Comparison of ENCODE assay signal across 27 cellular contexts in genomic region chr17:17576772-17577234, GRCh38. TPM values are rescaled to one million over a fixed set of nuclear protein-coding genes. Genes with fewer than 3 reads are reported as not detected.
DNase-seq lines count a peak whose midpoint lies in the region; ATAC-seq and TF ChIP-seq lines count a peak whose summit lies in the region.
"Had no signal": no experiment of that assay in that cellular context is flagged by ENCODE, and none has a peak within 500 bp of the region (broad histone marks: within the 10 kb centered on the region; RNA-seq: fewer than 3 reads in every experiment).

No MANE protein-coding gene starts in this region.

- no peak overlapping the region for H2AFZ ChIP-seq in neuronal stem cell (ENCODE audit: low read length)

- no peak overlapping the region for H3K4me3 ChIP-seq in cardiac muscle cell
- no peak overlapping the region for H3K4me3 ChIP-seq in foreskin fibroblast (ENCODE audit: low read depth in 1 of 2, low read length in 2 of 2)
- H3K4me3 ChIP-seq in neuronal stem cell (ENCODE audit: low read length in 2 of 2): no peak overlapping the region
- H3K4me3 ChIP-seq in upper lobe of right lung: no peak overlapping the region
- H3K4me3 ChIP-seq: pancreas, right lobe of liver had no signal

- H2BK15ac ChIP-seq in neuronal stem cell (ENCODE audit: low read length): no peak overlapping the region

- H4K91ac ChIP-seq in neuronal stem cell (ENCODE audit: low read depth, low read length, poor library complexity): no peak overlapping the region

- H3K36me3 Mint-ChIP-seq in osteocyte (ENCODE audit: unreplicated experiment): no peaks in the 10 kb centered on the region
- H3K36me3 Mint-ChIP-seq: activated naive CD8-positive, alpha-beta T cell treated with anti-CD3 and anti-CD28 coated beads, Interleukin-2, amount 10 ng/mL, durations not matched to agents 7 days and 5 days had no signal

- H3K4me2 ChIP-seq in neuronal stem cell (ENCODE audit: insufficient read depth, low read length, poor library complexity, severe bottlenecking): no peak overlapping the region

- ATAC-seq in upper lobe of right lung (peak; percentile 34), HG03354 (IDR thresholded peaks at IDR 0.05; ENCODE audit: poor library complexity, severe bottlenecking, unreplicated experiment) (no peak)
- ATAC-seq: naive thymus-derived CD4-positive, alpha-beta T cell; pancreas; PC-3; right lobe of liver had no signal

- peaks cover 27% of the 10 kb centered on the region for H3K4me1 ChIP-seq in cardiac muscle cell (ENCODE audit: low read depth)
- H3K4me1 ChIP-seq in neuronal stem cell (ENCODE audit: control insufficient read depth in 2 of 2, insufficient read depth in 1 of 2, low read depth in 1 of 2, low read length in 2 of 2): no peaks in the 10 kb centered on the region
- peaks cover 14% of the 10 kb centered on the region for H3K4me1 ChIP-seq in upper lobe of right lung
- H3K4me1 ChIP-seq: pancreas had no signal

- no peak overlapping the region for H3K9ac ChIP-seq in neuronal stem cell (ENCODE audit: low read depth, low read length, poor library complexity)

- peak in 1 of 2 donors; percentile 58 for DNase-seq in cardiac muscle cell (ENCODE audit: low read depth in 1 of 2, low spot score in 1 of 2)
- no peak for DNase-seq in cardiac septum (ENCODE audit: low spot score)
- DNase-seq in foreskin fibroblast: peak; percentile 48 to 73
- no peak for DNase-seq in neuronal stem cell (ENCODE audit: low spot score)
- no peak for DNase-seq in upper lobe of right lung
- no peak for DNase-seq in caudate nucleus (lab: John Stamatoyannopoulos, UW)
- no peak for DNase-seq in osteocyte (ENCODE audit: extremely low spot score, unreplicated experiment)
- DNase-seq: activated B cell treated with CpG ODN at 0.5 μM for 24 hours; activated CD4-positive, alpha-beta memory T cell treated with anti-CD3 and anti-CD28 coated beads for 36 hours; activated effector memory CD4-positive, alpha-beta T cell treated with anti-CD3 and anti-CD28 coated beads, Interleukin-2, amount 50 U/mL, for 16 hours; activated naive CD8-positive, alpha-beta T cell treated with anti-CD3 and anti-CD28 coated beads, Interleukin-2, amount 10 ng/mL, durations not matched to agents 7 days and 5 days; CD4-positive, alpha-beta T cell; DMS 273 treated with DMSO at 0.1 percent for 48 hours; effector CD4-positive, alpha-beta T cell; erythroblast; HCEC 1CT; MV-4-11; naive thymus-derived CD4-positive, alpha-beta T cell; NCI-H510A; pancreas; PC-3; right lobe of liver; SHP77; SW 1271; T1000 had no signal

- no peaks in the 10 kb centered on the region for H3K27me3 Mint-ChIP-seq in osteocyte (ENCODE audit: unreplicated experiment)
- H3K27me3 Mint-ChIP-seq: activated B cell treated with CpG ODN at 0.5 μM for 24 hours; activated CD4-positive, alpha-beta memory T cell treated with anti-CD3 and anti-CD28 coated beads for 36 hours; activated naive CD8-positive, alpha-beta T cell treated with anti-CD3 and anti-CD28 coated beads, Interleukin-2, amount 10 ng/mL, durations not matched to agents 7 days and 5 days; CD4-positive, alpha-beta T cell; naive thymus-derived CD4-positive, alpha-beta T cell; stimulated activated naive CD8-positive, alpha-beta T cell treated with anti-CD3 and anti-CD28 coated beads, Interleukin-15, Interleukin-2, amounts not matched to agents 100 ng/mL and 50 ng/mL, for 24 hours had no signal

- H3K27ac Mint-ChIP-seq in osteocyte (ENCODE audit: unreplicated experiment): no peak overlapping the region
- H3K27ac Mint-ChIP-seq: activated B cell treated with CpG ODN at 0.5 μM for 24 hours; activated CD4-positive, alpha-beta memory T cell treated with anti-CD3 and anti-CD28 coated beads for 36 hours; activated naive CD8-positive, alpha-beta T cell treated with anti-CD3 and anti-CD28 coated beads, Interleukin-2, amount 10 ng/mL, durations not matched to agents 7 days and 5 days; CD4-positive, alpha-beta T cell; naive thymus-derived CD4-positive, alpha-beta T cell; stimulated activated naive CD8-positive, alpha-beta T cell treated with anti-CD3 and anti-CD28 coated beads, Interleukin-15, Interleukin-2, amounts not matched to agents 100 ng/mL and 50 ng/mL, for 24 hours had no signal

- H3K9me3 ChIP-seq in cardiac muscle cell (ENCODE audit: low read depth) (no peaks in the 10 kb centered on the region), neuronal stem cell (replicated peaks in 1 of 2; ENCODE audit: control insufficient read depth in 2 of 2, insufficient read depth in 1 of 2, low read depth in 1 of 2, low read length in 2 of 2) (no peaks in the 10 kb centered on the region), upper lobe of right lung (no peaks in the 10 kb centered on the region)
- H3K9me3 ChIP-seq: pancreas, right lobe of liver had no signal

- H2BK120ac ChIP-seq in neuronal stem cell (ENCODE audit: low read depth, low read length): no peak overlapping the region

- no peaks in the 10 kb centered on the region for H3K9me3 Mint-ChIP-seq in osteocyte (ENCODE audit: unreplicated experiment)
- H3K9me3 Mint-ChIP-seq: activated B cell treated with CpG ODN at 0.5 μM for 24 hours; activated CD4-positive, alpha-beta memory T cell treated with anti-CD3 and anti-CD28 coated beads for 36 hours; activated naive CD8-positive, alpha-beta T cell treated with anti-CD3 and anti-CD28 coated beads, Interleukin-2, amount 10 ng/mL, durations not matched to agents 7 days and 5 days; CD4-positive, alpha-beta T cell; naive thymus-derived CD4-positive, alpha-beta T cell; stimulated activated naive CD8-positive, alpha-beta T cell treated with anti-CD3 and anti-CD28 coated beads, Interleukin-15, Interleukin-2, amounts not matched to agents 100 ng/mL and 50 ng/mL, for 24 hours had no signal

- TF ChIP-seq CTCF in cardiac muscle cell (IDR thresholded peaks at IDR 0.05; ENCODE audit: low read depth, low read length) (no peak), foreskin fibroblast (IDR thresholded peaks at IDR 0.05; ENCODE audit: low read depth, low read length) (no peak), upper lobe of right lung (IDR thresholded peaks at IDR 0.05) (no peak), osteocyte (IDR thresholded peaks at IDR 0.05) (no peak)

- H3K4ac ChIP-seq in neuronal stem cell (ENCODE audit: low read length): no peak overlapping the region

- H2BK5ac ChIP-seq in neuronal stem cell (ENCODE audit: low read length): no peak overlapping the region

- H3K79me1 ChIP-seq in neuronal stem cell (ENCODE audit: low read depth, low read length): peaks cover 4% of the 10 kb centered on the region

- peak overlapping the region; percentile 59 for H3K23ac ChIP-seq in neuronal stem cell (ENCODE audit: low read depth, low read length, poor library complexity)

- H4K8ac ChIP-seq in neuronal stem cell (ENCODE audit: low read depth, low read length): no peak overlapping the region

- H3K14ac ChIP-seq in neuronal stem cell (ENCODE audit: low read length): no peak overlapping the region

- H3K4me1 Mint-ChIP-seq in osteocyte (ENCODE audit: unreplicated experiment): peaks cover 3% of the 10 kb centered on the region
- H3K4me1 Mint-ChIP-seq: activated B cell treated with CpG ODN at 0.5 μM for 24 hours; activated naive CD8-positive, alpha-beta T cell treated with anti-CD3 and anti-CD28 coated beads, Interleukin-2, amount 10 ng/mL, durations not matched to agents 7 days and 5 days had no signal

- H2AK5ac ChIP-seq in neuronal stem cell (ENCODE audit: low read depth, low read length): no peak overlapping the region

- H3K36me3 ChIP-seq in cardiac muscle cell (no peaks in the 10 kb centered on the region), neuronal stem cell (replicated peaks in 1 of 2; ENCODE audit: control insufficient read depth in 2 of 2, insufficient read depth in 2 of 2, low read length in 2 of 2) (peaks cover 8 to 13% of the 10 kb centered on the region in 2 donors), upper lobe of right lung (no peaks in the 10 kb centered on the region)
- H3K36me3 ChIP-seq: pancreas had no signal

- peak overlapping the region; percentile 66 for H3K27ac ChIP-seq in cardiac muscle cell
- no peak overlapping the region for H3K27ac ChIP-seq in neuronal stem cell (replicated peaks; ENCODE audit: low read length)
- H3K27ac ChIP-seq in upper lobe of right lung: peak overlapping the region; percentile 65
- H3K27ac ChIP-seq in caudate nucleus (ENCODE audit: low read depth, low read length): no peak overlapping the region
- H3K27ac ChIP-seq: pancreas, right lobe of liver had no signal

- no peak overlapping the region for H3K18ac ChIP-seq in neuronal stem cell (ENCODE audit: low read length)

- no CpG with 5 or more reads among the region's 13 CpGs for WGBS in neuronal stem cell (ENCODE audit: extremely low coverage in 2 of 2, insufficient read length in 2 of 2, insufficient replicate concordance in 1 of 2), 2 donors

- no peak overlapping the region for H2BK12ac ChIP-seq in neuronal stem cell (ENCODE audit: low read length)

- intact Hi-C loops in cardiac septum (cut with DNase I): no loop called here
- intact Hi-C loops in upper lobe of right lung (cut with DNase I): no loop called here

- H3K4me3 Mint-ChIP-seq in osteocyte (ENCODE audit: unreplicated experiment): no peak overlapping the region
- H3K4me3 Mint-ChIP-seq: activated B cell treated with CpG ODN at 0.5 μM for 24 hours; activated CD4-positive, alpha-beta memory T cell treated with anti-CD3 and anti-CD28 coated beads for 36 hours; activated naive CD8-positive, alpha-beta T cell treated with anti-CD3 and anti-CD28 coated beads, Interleukin-2, amount 10 ng/mL, durations not matched to agents 7 days and 5 days; CD4-positive, alpha-beta T cell; naive thymus-derived CD4-positive, alpha-beta T cell; stimulated activated naive CD8-positive, alpha-beta T cell treated with anti-CD3 and anti-CD28 coated beads, Interleukin-15, Interleukin-2, amounts not matched to agents 100 ng/mL and 50 ng/mL, for 24 hours had no signal

- H3K27me3 ChIP-seq in cardiac muscle cell (no peaks in the 10 kb centered on the region), neuronal stem cell (ENCODE audit: control insufficient read depth in 3 of 3, insufficient read depth in 3 of 3, low read depth in 1 of 3, low read length in 3 of 3) (no peaks in the 10 kb centered on the region), upper lobe of right lung (no peaks in the 10 kb centered on the region)
- H3K27me3 ChIP-seq: pancreas, right lobe of liver had no signal

RNA-seq across cellular contexts. Expression of gene PEMT, which starts 14.7 kb away (rescaled TPM):
- 126 and 196 TPM in 2 replicates for total RNA-seq in cardiac muscle cell
- 135 and 141 TPM in 2 replicates for polyA plus RNA-seq in cardiac muscle cell
- 16.8 TPM for total RNA-seq in cardiac septum
- 42.5 TPM for polyA plus RNA-seq in neuronal stem cell (2013, experiment 1 of 2)
- polyA plus RNA-seq in neuronal stem cell (2013, experiment 2 of 2): 39.1 TPM
- total RNA-seq in upper lobe of right lung: 29.6 TPM
- total RNA-seq in osteocyte: 25.6 and 31.0 TPM in 2 replicates

Comparison
In these comparisons a context has a peak if more than half of its experiments do, and no peak if none do; other contexts are left out.
1. DNase-seq: peak in foreskin fibroblast (2 of 2); none in cardiac septum (single experiment), neuronal stem cell (single experiment), upper lobe of right lung (single experiment), caudate nucleus (0 of 61) and osteocyte (single experiment).
2. H3K27ac ChIP-seq: peak in cardiac muscle cell (single experiment) and upper lobe of right lung (single experiment); none in neuronal stem cell (single experiment) and caudate nucleus (single experiment).